ENCODE assay signal across 9 cellular contexts in genomic region chr3:194574639-194575483, GRCh38. TPM values are rescaled to one million over a fixed set of nuclear protein-coding genes. Genes with fewer than 3 reads are reported as not detected.
DNase-seq lines count a peak whose midpoint lies in the region; ATAC-seq and TF ChIP-seq lines count a peak whose summit lies in the region.
"Had no signal": no experiment of that assay in that cellular context is flagged by ENCODE, and none has a peak within 500 bp of the region (broad histone marks: within the 10 kb centered on the region; RNA-seq: fewer than 3 reads in every experiment).

No MANE protein-coding gene starts in this region.

- no peak for TF ChIP-seq POLR2A in breast epithelium (IDR thresholded peaks at IDR 0.05)

- POLR2A ChIA-PET in AG04450 (lab: Yijun Ruan, JAX), result interaction anchor here (0.5 to 1.6 kb wide), 5 partner anchors 9 to 355 kb away, joined by 3 to 5 read pairs (median 4); no protein-coding TSS in a partner anchor

- H3K27me3 ChIP-seq in AG04450 (ENCODE audit: control insufficient read depth, insufficient read depth, low read length) (no peaks in the 10 kb centered on the region), breast epithelium (no peaks in the 10 kb centered on the region), kidney epithelial cell (ENCODE audit: control insufficient read depth, insufficient read depth, low read length) (no peaks in the 10 kb centered on the region)

- H3K27ac ChIP-seq in AG04450 (ENCODE audit: low read depth, low read length), result peak overlapping the region; percentile 81
- peak overlapping the region; percentile 64 to 79 for H3K27ac ChIP-seq in breast epithelium

- H3K36me3 ChIP-seq in breast epithelium (no peaks in the 10 kb centered on the region), kidney epithelial cell (ENCODE audit: control insufficient read depth, insufficient read depth, low read length) (no peaks in the 10 kb centered on the region)

- H3K9me3 ChIP-seq in AG04450 (ENCODE audit: control insufficient read depth, insufficient read depth, low read length) (0 out of 2 replicates have a peak, but pooled peaks cover 3% of the 10 kb centered on the region), breast epithelium (no peaks in the 10 kb centered on the region)

- CTCF ChIA-PET in AG04450 (lab: Charles Lee), result interaction anchor here (0.7 to 2.5 kb wide), 7 partner anchors 9 to 105 kb away, joined by 3 to 15 read pairs (median 5); no protein-coding TSS in a partner anchor

- no peaks in the 10 kb centered on the region for H3K4me1 ChIP-seq in breast epithelium

- ATAC-seq in GM21717 (IDR thresholded peaks at IDR 0.05; ENCODE audit: unreplicated experiment), result no peak
- no peak for ATAC-seq in HG02973 (IDR thresholded peaks at IDR 0.05; ENCODE audit: unreplicated experiment)

- TF ChIP-seq CTCF in AG04450 (IDR thresholded peaks at IDR 0.05; ENCODE audit: low read depth, low read length) (peak; percentile 46), breast epithelium (IDR thresholded peaks at IDR 0.05) (no peak), kidney epithelial cell (IDR thresholded peaks at IDR 0.05; ENCODE audit: insufficient read depth, low read length, poor library complexity, severe bottlenecking) (peak; percentile 16)

- DNase-seq in AG04450 (ENCODE audit: low read depth, low spot score) (no peak), HT1080 (ENCODE audit: low read depth) (peak; percentile 70), breast epithelium (ENCODE audit: low spot score in 2 of 2) (no peak), kidney epithelial cell (ENCODE audit: low read depth) (no peak), NCI-H1417 (lab: John Stamatoyannopoulos, UW) (no peak), mesenteric fat pad (ENCODE audit: low spot score) (no peak)
- DNase-seq: T-cell had no signal

- no peak overlapping the region for H3K4me3 ChIP-seq in AG04450 (ENCODE audit: low read depth, low read length)
- no peak overlapping the region for H3K4me3 ChIP-seq in breast epithelium
- no peak overlapping the region for H3K4me3 ChIP-seq in kidney epithelial cell (ENCODE audit: low read depth, low read length)

- intact Hi-C loops in breast epithelium (cut with DNase I; ENCODE audit: low total_unique reads), result no loop called here

RNA-seq across cellular contexts. Expression of gene TMEM44, which starts 58.4 kb away (rescaled TPM):
- 14.0 and 16.8 TPM in 2 replicates for polyA plus RNA-seq in AG04450 (2011; rRNA removed)
- polyA minus RNA-seq in AG04450 (2011; rRNA and poly(A)+ RNA removed), result 15.5 and 17.5 TPM in 2 replicates
- total RNA-seq in HT1080 (2014; rRNA removed; shearing (Covaris generic)), result 16.9 TPM in 2 replicates
- 23.7 and 27.0 TPM in 2 replicates for polyA plus RNA-seq in HT1080 (2015; cell fraction: cytosol; rRNA removed)
- polyA plus RNA-seq in HT1080 (2015; cell fraction: nucleus; rRNA removed), result 87.2 and 106 TPM in 2 replicates
- 10 to 100 TPM in 1 of 3 donors, 1 to 10 TPM in 2; 9.4 to 12.8 (median 9.6) TPM for total RNA-seq in breast epithelium
- total RNA-seq in kidney epithelial cell, result 16.0 and 16.2 TPM in 2 replicates
- total RNA-seq in mesenteric fat pad, result 12.4 TPM

Comparison
In these comparisons a context has a peak if more than half of its experiments do, and no peak if none do; other contexts are left out.
1. CTCF ChIP-seq: peak in AG04450 (single experiment) and kidney epithelial cell (single experiment); none in breast epithelium (0 of 3).